In the genomic region with DNA sequence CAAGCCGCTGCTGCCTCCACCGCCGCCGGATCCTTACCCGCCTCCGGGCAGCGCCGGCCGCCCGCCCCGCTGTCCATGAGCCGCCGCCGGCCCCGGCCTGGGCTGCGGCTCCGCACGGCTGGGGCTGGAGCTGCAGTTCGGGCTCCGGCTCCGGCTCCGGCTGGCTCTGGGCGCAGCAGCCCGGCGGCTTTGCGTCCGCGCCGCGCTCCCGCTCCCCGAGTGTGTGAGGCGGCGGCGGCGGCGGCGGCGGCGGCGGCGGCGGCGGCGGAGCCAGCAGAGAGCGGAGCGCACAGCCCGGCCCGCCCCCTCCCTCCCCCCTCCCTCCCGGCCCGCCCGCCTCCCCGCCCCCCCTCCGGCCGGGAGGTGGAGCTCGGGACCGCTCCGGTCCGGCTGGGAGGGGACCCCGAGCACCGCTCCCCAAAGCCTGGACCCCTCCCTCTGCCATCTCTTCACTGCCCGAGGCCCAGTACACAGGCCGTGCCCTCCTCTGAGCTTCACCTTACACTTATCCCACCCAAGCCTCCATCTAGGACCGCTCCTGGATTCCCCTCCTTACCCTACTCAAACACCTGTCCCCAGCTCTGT, we compare ENCODE assay signal across 8 cellular contexts. TPM values are rescaled to one million over a fixed set of nuclear protein-coding genes. Genes with fewer than 3 reads are reported as not detected.
DNase-seq lines count a peak whose midpoint lies in the region; ATAC-seq, FAIRE-seq and TF ChIP-seq lines count a peak whose summit lies in the region.

A gene (minus strand): TSS at position 225 of the 585 bp plus-strand sequence. CDS start 148 bp downstream, at position 77.

- no peaks in the 10 kb centered on the region for H3K9me3 Mint-ChIP-seq in activated CD4-positive, alpha-beta T cell treated with anti-CD3 and anti-CD28 coated beads, Interleukin-2, amount 10 ng/mL, durations not matched to agents 24 days and 14 days
- H3K9me3 Mint-ChIP-seq in mesothelial cell of epicardium = no peaks in the 10 kb centered on the region

- FAIRE-seq in H54 (lab: Jason Lieb, UNC) = no peak

- POLR2A ChIA-PET in AG04449 (lab: Yijun Ruan, JAX) = no interaction called here

- H3K4me1 Mint-ChIP-seq in activated CD4-positive, alpha-beta T cell treated with anti-CD3 and anti-CD28 coated beads, Interleukin-2, amount 10 ng/mL, durations not matched to agents 24 days and 14 days = peaks cover 21% of the 10 kb centered on the region
- H3K4me1 Mint-ChIP-seq in mesothelial cell of epicardium = peaks cover 53% of the 10 kb centered on the region

- DNase-seq in AG04449 (ENCODE audit: low read depth, low spot score) (no peak), H54 (ENCODE audit: insufficient read length, low spot score) (peak; percentile 40), epithelial cell of proximal tubule (ENCODE audit: low read depth) (no peak), mesothelial cell of epicardium (ENCODE audit: low spot score in 2 of 2, unreplicated experiment in 2 of 2) (peak in 1 of 2 experiments; percentile 62), thoracic aorta (ENCODE audit: low spot score) (no peak), DMS153 treated with DMSO at 0.1 percent for 48 hours (lab: John Stamatoyannopoulos, UW; ENCODE audit: unreplicated experiment) (no peak)
- peak; percentile 76 for DNase-seq in activated CD4-positive, alpha-beta T cell treated with anti-CD3 and anti-CD28 coated beads, Interleukin-2, amount 10 ng/mL, durations not matched to agents 24 days and 14 days
- no peak for DNase-seq in stimulated activated CD8-positive, alpha-beta memory T cell treated with anti-CD3 and anti-CD28 coated beads, Interleukin-4, amount 100 ng/mL, for 48 hours

- peaks cover 80% of the 10 kb centered on the region for H3K27me3 Mint-ChIP-seq in activated CD4-positive, alpha-beta T cell treated with anti-CD3 and anti-CD28 coated beads, Interleukin-2, amount 10 ng/mL, durations not matched to agents 24 days and 14 days
- H3K27me3 Mint-ChIP-seq in mesothelial cell of epicardium (ENCODE audit: low read depth) = peaks cover 83% of the 10 kb centered on the region

- TF ChIP-seq POLR2A in H54 (IDR thresholded peaks at IDR 0.05; ENCODE audit: low read depth, low read length) = no peak

- H3K4me3 Mint-ChIP-seq in activated CD4-positive, alpha-beta T cell treated with anti-CD3 and anti-CD28 coated beads, Interleukin-2, amount 10 ng/mL, durations not matched to agents 24 days and 14 days = peak within 1 kb of the TSS; percentile 79
- H3K4me3 Mint-ChIP-seq in mesothelial cell of epicardium = peak within 1 kb of the TSS; percentile 66

- TF ChIP-seq CTCF in AG04449 (IDR thresholded peaks at IDR 0.05; ENCODE audit: insufficient read depth, low read length, missing control alignments) (no peak), epithelial cell of proximal tubule (conservative IDR thresholded peaks at IDR 0.05; ENCODE audit: low read depth, low read length) (no peak), mesothelial cell of epicardium (IDR thresholded peaks at IDR 0.05; ENCODE audit: unreplicated experiment) (no peak), thoracic aorta (IDR thresholded peaks at IDR 0.05) (no peak)

- peaks cover 8% of the 10 kb centered on the region for H3K27me3 ChIP-seq in thoracic aorta (replicated peaks; ENCODE audit: insufficient read depth)

- CTCF ChIA-PET in AG04449 (lab: Yijun Ruan, JAX) = interaction anchor here (0.7 to 12.8 kb wide), 53 partner anchors 7 to 286 kb away, joined by 3 to 567 read pairs (median 7); a partner anchor contains a TSS

- no peaks in the 10 kb centered on the region for H3K36me3 Mint-ChIP-seq in activated CD4-positive, alpha-beta T cell treated with anti-CD3 and anti-CD28 coated beads, Interleukin-2, amount 10 ng/mL, durations not matched to agents 24 days and 14 days (ENCODE audit: low read depth)
- H3K36me3 Mint-ChIP-seq in mesothelial cell of epicardium = no peaks in the 10 kb centered on the region

- no peaks in the 10 kb centered on the region for H3K36me3 ChIP-seq in thoracic aorta

- H3K9me3 ChIP-seq in thoracic aorta = no peaks in the 10 kb centered on the region

- H3K27ac ChIP-seq in thoracic aorta = peak within 1 kb of the TSS in 1 of 2 donors; percentile 32

- H3K4me3 ChIP-seq in AG04449 (ENCODE audit: low read depth, low read length) = peak within 1 kb of the TSS; percentile 44
- H3K4me3 ChIP-seq in epithelial cell of proximal tubule (ENCODE audit: low read depth, low read length) = peak within 1 kb of the TSS; percentile 57
- H3K4me3 ChIP-seq in thoracic aorta = peak within 1 kb of the TSS; percentile 88

- no peak for ATAC-seq in thoracic aorta (ENCODE audit: insufficient number of reproducible peaks, low FRiP score, low read depth)

- intact Hi-C loops in activated CD4-positive, alpha-beta T cell treated with anti-CD3 and anti-CD28 coated beads, Interleukin-2, amount 10 ng/mL, durations not matched to agents 24 days and 14 days (cut with micrococcal nuclease) = loop anchor here (2.0 to 5.0 kb wide), 4 partner anchors 29 to 83 kb away; a partner anchor contains a TSS

- peaks cover 12 to 28% of the 10 kb centered on the region in 2 donors for H3K4me1 ChIP-seq in thoracic aorta (ENCODE audit: control insufficient read depth in 1 of 2, low read depth in 2 of 2)

- peak within 1 kb of the TSS; percentile 39 for H3K27ac Mint-ChIP-seq in activated CD4-positive, alpha-beta T cell treated with anti-CD3 and anti-CD28 coated beads, Interleukin-2, amount 10 ng/mL, durations not matched to agents 24 days and 14 days
- H3K27ac Mint-ChIP-seq in mesothelial cell of epicardium = no peak within 1 kb of the TSS

RNA-seq across cellular contexts. Expression of the gene that starts here (rescaled TPM):
- total RNA-seq in activated CD4-positive, alpha-beta T cell treated with anti-CD3 and anti-CD28 coated beads, Interleukin-2, amount 10 ng/mL, durations not matched to agents 24 days and 14 days = 0.17 TPM in 1 of 2 replicates, not detected in the other
- total RNA-seq in epithelial cell of proximal tubule = 9.6 and 17.4 TPM in 2 replicates
- 5.1 to 6.1 TPM (median 5.4 TPM) in 3 replicates for total RNA-seq in mesothelial cell of epicardium
- 10 to 100 TPM; 24.6 to 43.4 TPM for total RNA-seq in thoracic aorta

Comparison
In these comparisons a context has a peak if more than half of its experiments do, and no peak if none do; other contexts are left out.
1. Peak in DNase-seq in activated CD4-positive, alpha-beta T cell treated with anti-CD3 and anti-CD28 coated beads, Interleukin-2, amount 10 ng/mL, durations not matched to agents 24 days and 14 days; RNA of the gene not detected or under 1 TPM.